Comparison of ENCODE assay signal across 5 cellular contexts in genomic region chr18:28288784-28289183, GRCh38.
"Had no signal": no experiment of that assay in that cellular context is flagged by ENCODE, and none has a peak within 500 bp of the region (broad histone marks: within the 10 kb centered on the region; RNA-seq: fewer than 3 reads in every experiment).

No MANE protein-coding gene starts in this region.

- H3K9ac ChIP-seq: KMS-11 had no signal

- H3K27ac ChIP-seq: HL-60, KMS-11 had no signal

- H3K4me2 ChIP-seq: KMS-11 had no signal

- DNase-seq: IMR-90, KBM-7, KG1 had no signal
